Comparison of ENCODE assay signal across 17 cellular contexts in the genomic region with DNA sequence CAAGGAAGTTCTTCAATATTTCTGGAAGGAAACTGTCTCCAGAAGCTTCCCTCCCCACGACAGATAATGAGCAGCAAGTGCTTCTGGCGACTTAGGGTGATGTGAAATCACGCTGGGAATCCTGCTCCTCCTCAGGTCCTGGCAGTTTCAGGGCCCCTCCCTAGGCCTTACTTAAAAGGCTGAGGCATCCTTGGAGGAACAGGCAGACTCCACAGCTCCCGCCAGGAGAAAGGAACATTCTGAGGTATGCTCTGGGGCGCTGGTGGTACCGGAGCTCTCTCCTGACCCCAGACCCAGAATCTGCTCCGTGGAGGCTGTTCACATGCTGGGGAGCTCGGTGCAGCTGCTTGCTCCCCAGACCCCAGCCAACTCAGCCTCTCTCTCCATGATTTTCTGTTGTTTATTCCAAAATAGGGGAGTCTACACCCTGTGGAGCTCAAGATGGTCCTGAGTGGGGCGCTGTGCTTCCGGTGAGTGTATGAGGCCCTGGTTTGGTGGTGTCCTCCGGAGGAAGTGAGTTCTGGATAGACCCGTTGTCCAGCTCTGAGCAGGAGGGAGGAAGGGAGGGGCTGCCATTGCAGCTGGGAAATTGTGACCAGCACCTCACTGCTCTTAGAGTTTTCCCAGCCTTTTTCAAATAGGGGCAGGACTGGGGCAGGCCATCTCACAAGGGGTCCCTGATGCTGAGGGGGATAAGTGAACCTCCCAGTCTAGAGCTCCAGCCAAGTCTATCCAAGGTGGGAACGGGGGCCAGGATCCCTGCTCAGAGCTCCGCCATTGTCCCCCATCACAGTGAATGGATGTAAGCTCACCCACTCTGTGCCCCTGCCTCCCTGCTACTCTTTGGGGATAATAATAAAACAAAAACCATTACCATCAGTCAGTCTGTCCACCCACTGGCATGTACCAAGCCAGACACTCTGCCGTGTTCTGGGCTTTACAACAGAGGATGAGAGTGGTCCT. TPM values are rescaled to one million over a fixed set of nuclear protein-coding genes. Genes with fewer than 3 reads are reported as not detected.
DNase-seq lines count a peak whose midpoint lies in the region; TF ChIP-seq lines count a peak whose summit lies in the region.
"Had no signal": no experiment of that assay in that cellular context is flagged by ENCODE, and none has a peak within 500 bp of the region (broad histone marks: within the 10 kb centered on the region; RNA-seq: fewer than 3 reads in every experiment).

A gene (plus strand): TSS at position 201 of the 963 bp plus-strand sequence. CDS start 241 bp downstream, at position 442.

- H3K14ac ChIP-seq in trophoblast cell (ENCODE audit: low read length): peak within 1 kb of the TSS; percentile 51

- H2BK120ac ChIP-seq in trophoblast cell (ENCODE audit: insufficient read depth, low read length, poor library complexity): peak within 1 kb of the TSS; percentile 16

- no peak within 1 kb of the TSS for H2AK5ac ChIP-seq in trophoblast cell (ENCODE audit: low read length)

- H4K12ac ChIP-seq in trophoblast cell (ENCODE audit: low read depth, low read length): no peak within 1 kb of the TSS

- H3K36me3 ChIP-seq in hepatocyte (replicated peaks; ENCODE audit: insufficient read depth, low read depth): no peaks in the 10 kb centered on the region
- H3K36me3 ChIP-seq in trophoblast cell (ENCODE audit: control insufficient read depth in 1 of 2, insufficient read depth in 2 of 2, low read length in 2 of 2): no peaks in the 10 kb centered on the region
- H3K36me3 ChIP-seq in left ventricle myocardium inferior: no peaks in the 10 kb centered on the region
- H3K36me3 ChIP-seq: BLaER1 had no signal

- no peak within 1 kb of the TSS for H3K4ac ChIP-seq in trophoblast cell (ENCODE audit: low read depth, low read length)

- H4K8ac ChIP-seq in trophoblast cell (ENCODE audit: low read depth, low read length): peak within 1 kb of the TSS; percentile 69

- H2BK5ac ChIP-seq in trophoblast cell (ENCODE audit: low read depth, low read length, poor library complexity): peak within 1 kb of the TSS; percentile 64

- H3K4me2 ChIP-seq in hepatocyte (no peak within 1 kb of the TSS), trophoblast cell (ENCODE audit: low read length) (no peak within 1 kb of the TSS)
- H3K4me2 ChIP-seq: BLaER1 had no signal

- peak; percentile 30 for DNase-seq in DMS53 (lab: John Stamatoyannopoulos, UW)
- DNase-seq in DMS53 treated with DMSO at 0.1 percent for 48 hours (lab: John Stamatoyannopoulos, UW; ENCODE audit: unreplicated experiment): no peak
- peak; percentile 1 for DNase-seq in hepatocyte (ENCODE audit: low spot score)
- DNase-seq in trophoblast cell: peak in 1 of 2 donors; percentile 20
- no peak for DNase-seq in midbrain (lab: John Stamatoyannopoulos, UW)
- DNase-seq in GM10266 (ENCODE audit: extremely low spot score): no peak
- DNase-seq in left ventricle myocardium inferior: no peak
- DNase-seq: CD8-positive, alpha-beta memory T cell; H7; Karpas-422; NCI-H1417 treated with DMSO at 0.1 percent for 48 hours; NCI-H2029 treated with DMSO at 0.1 percent for 48 hours; NCI-H510A had no signal

- H3K4me3 ChIP-seq in hepatocyte (no peak within 1 kb of the TSS), trophoblast cell (ENCODE audit: low read depth, low read length) (no peak within 1 kb of the TSS), left ventricle myocardium inferior (no peak within 1 kb of the TSS)
- H3K4me3 ChIP-seq: BLaER1 had no signal

- peaks cover 8% of the 10 kb centered on the region for H3K79me1 ChIP-seq in trophoblast cell (ENCODE audit: low read length)

- no peaks in the 10 kb centered on the region for H4K20me1 ChIP-seq in hepatocyte (ENCODE audit: insufficient read depth, poor library complexity, severe bottlenecking)
- H4K20me1 ChIP-seq: BLaER1 had no signal

- H3K79me2 ChIP-seq in hepatocyte (no peaks in the 10 kb centered on the region), trophoblast cell (ENCODE audit: control insufficient read depth, insufficient read depth, low read length, poor library complexity) (no peaks in the 10 kb centered on the region)

- H3K4me1 ChIP-seq in hepatocyte (ENCODE audit: insufficient read depth) (no peaks in the 10 kb centered on the region), trophoblast cell (ENCODE audit: control insufficient read depth in 1 of 2, insufficient read depth in 2 of 2, low read length in 2 of 2) (peaks cover 9 to 10% of the 10 kb centered on the region in 2 experiments), left ventricle myocardium inferior (no peaks in the 10 kb centered on the region)
- H3K4me1 ChIP-seq: BLaER1 had no signal

- H3K9ac ChIP-seq in trophoblast cell (ENCODE audit: low read length): no peak within 1 kb of the TSS
- H3K9ac ChIP-seq: BLaER1 had no signal

- TF ChIP-seq CTCF in VCaP (conservative IDR thresholded peaks at IDR 0.05) (no peak), hepatocyte (IDR thresholded peaks at IDR 0.05; ENCODE audit: poor library complexity) (no peak), GM10266 (IDR thresholded peaks at IDR 0.05; ENCODE audit: control insufficient read depth, insufficient read depth, low read depth, missing control alignments) (no peak), left ventricle myocardium inferior (IDR thresholded peaks at IDR 0.05; ENCODE audit: borderline replicate concordance) (no peak)

- H3K27me3 ChIP-seq in hepatocyte: no peaks in the 10 kb centered on the region
- no peaks in the 10 kb centered on the region for H3K27me3 ChIP-seq in trophoblast cell (ENCODE audit: insufficient read depth, low read length)
- H3K27me3 ChIP-seq in left ventricle myocardium inferior (ENCODE audit: low read depth): peaks cover 39% of the 10 kb centered on the region
- H3K27me3 ChIP-seq: BLaER1 had no signal

- H3K27ac ChIP-seq in VCaP: peak within 1 kb of the TSS; percentile 41
- H3K27ac ChIP-seq in hepatocyte: peak within 1 kb of the TSS; percentile 58
- H3K27ac ChIP-seq in trophoblast cell (ENCODE audit: low read depth, low read length): peak within 1 kb of the TSS; percentile 8
- H3K27ac ChIP-seq in left ventricle myocardium inferior (replicated peaks): no peak within 1 kb of the TSS
- H3K27ac ChIP-seq: 22Rv1, BLaER1 had no signal

- peak within 1 kb of the TSS; percentile 67 for H2BK12ac ChIP-seq in trophoblast cell (ENCODE audit: low read length)

- WGBS in hepatocyte (ENCODE audit: low lambda C conversion rate, missing lambda C conversion rate): 78% methylated on average over 14 of the region's 15 CpGs
- WGBS in trophoblast cell (ENCODE audit: extremely low coverage, insufficient coverage, insufficient read length): no CpG with 5 or more reads among the region's 15 CpGs

- no peak within 1 kb of the TSS for H2AFZ ChIP-seq in hepatocyte
- H2AFZ ChIP-seq in trophoblast cell (ENCODE audit: insufficient read depth, low read length, poor library complexity): no peak within 1 kb of the TSS

- H4K91ac ChIP-seq in trophoblast cell (ENCODE audit: low read depth, low read length): peak within 1 kb of the TSS; percentile 39

- H3K18ac ChIP-seq in trophoblast cell (ENCODE audit: low read length): no peak within 1 kb of the TSS

- intact Hi-C loops in left ventricle myocardium inferior (cut with micrococcal nuclease): no loop called here

- no peaks in the 10 kb centered on the region for H3K9me2 ChIP-seq in hepatocyte (replicated peaks; ENCODE audit: insufficient read depth)

- no peak within 1 kb of the TSS for H3K23ac ChIP-seq in trophoblast cell (ENCODE audit: low read length)

- H3K9me3 ChIP-seq in hepatocyte (ENCODE audit: low read depth): no peaks in the 10 kb centered on the region
- H3K9me3 ChIP-seq in trophoblast cell (ENCODE audit: insufficient read depth, low read depth, low read length): peaks cover 9% of the 10 kb centered on the region
- peaks cover 20% of the 10 kb centered on the region for H3K9me3 ChIP-seq in left ventricle myocardium inferior (replicated peaks)

RNA-seq across cellular contexts. Expression of the gene that starts here (rescaled TPM):
- total RNA-seq in hepatocyte (0.12 and 0.63 TPM in 2 replicates), left ventricle myocardium inferior (not detected)
- 0.23 and 0.49 TPM in 2 replicates for polyA plus RNA-seq in hepatocyte
- 8.7 and 9.1 TPM in 2 replicates for polyA plus RNA-seq in trophoblast cell (2013)
- total RNA-seq: CD8-positive, alpha-beta memory T cell; H7; RPMI7951 had no signal
- polyA plus RNA-seq: CD8-positive, alpha-beta memory T cell had no signal

Comparison
In these comparisons a context has a peak if more than half of its experiments do, and no peak if none do; other contexts are left out.
1. Peak in DNase-seq and H3K27ac ChIP-seq in hepatocyte; RNA of the gene not detected or under 1 TPM.